ENCODE assay signal across 1 cellular context in genomic region chr2:194128810-194129209, GRCh38.
TF ChIP-seq lines count a peak whose summit lies in the region.

No MANE protein-coding gene starts in this region.

TF ChIP-seq in IMR-90, 13 proteins besides CTCF, POLR2A, EP300 and RAD21:
- no peak for TF ChIP-seq BHLHE40 (IDR thresholded peaks at IDR 0.05; ENCODE audit: low read depth, low read length)
- TF ChIP-seq, protein P1, sequence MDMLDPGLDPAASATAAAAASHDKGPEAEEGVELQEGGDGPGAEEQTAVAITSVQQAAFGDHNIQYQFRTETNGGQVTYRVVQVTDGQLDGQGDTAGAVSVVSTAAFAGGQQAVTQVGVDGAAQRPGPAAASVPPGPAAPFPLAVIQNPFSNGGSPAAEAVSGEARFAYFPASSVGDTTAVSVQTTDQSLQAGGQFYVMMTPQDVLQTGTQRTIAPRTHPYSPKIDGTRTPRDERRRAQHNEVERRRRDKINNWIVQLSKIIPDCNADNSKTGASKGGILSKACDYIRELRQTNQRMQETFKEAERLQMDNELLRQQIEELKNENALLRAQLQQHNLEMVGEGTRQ (IDR thresholded peaks at IDR 0.05; ENCODE audit: low read depth, low read length): no peak
- no peak for TF ChIP-seq MAFK (IDR thresholded peaks at IDR 0.05; ENCODE audit: low read depth, low read length)
- no peak for TF ChIP-seq MXI1 (IDR thresholded peaks at IDR 0.05; ENCODE audit: borderline replicate concordance, low read depth, low read length)
- TF ChIP-seq MAZ (IDR thresholded peaks at IDR 0.05; ENCODE audit: borderline replicate concordance, low read depth, low read length): no peak
- TF ChIP-seq NFE2L2 (IDR thresholded peaks at IDR 0.05; ENCODE audit: low read depth, low read length): no peak
- TF ChIP-seq, protein P2, sequence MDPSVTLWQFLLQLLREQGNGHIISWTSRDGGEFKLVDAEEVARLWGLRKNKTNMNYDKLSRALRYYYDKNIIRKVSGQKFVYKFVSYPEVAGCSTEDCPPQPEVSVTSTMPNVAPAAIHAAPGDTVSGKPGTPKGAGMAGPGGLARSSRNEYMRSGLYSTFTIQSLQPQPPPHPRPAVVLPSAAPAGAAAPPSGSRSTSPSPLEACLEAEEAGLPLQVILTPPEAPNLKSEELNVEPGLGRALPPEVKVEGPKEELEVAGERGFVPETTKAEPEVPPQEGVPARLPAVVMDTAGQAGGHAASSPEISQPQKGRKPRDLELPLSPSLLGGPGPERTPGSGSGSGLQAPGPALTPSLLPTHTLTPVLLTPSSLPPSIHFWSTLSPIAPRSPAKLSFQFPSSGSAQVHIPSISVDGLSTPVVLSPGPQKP (IDR thresholded peaks at IDR 0.05; ENCODE audit: borderline replicate concordance, low read depth, low read length): no peak
- TF ChIP-seq RFX5 (IDR thresholded peaks at IDR 0.05; ENCODE audit: low read depth, low read length): no peak
- no peak for TF ChIP-seq FOS (IDR thresholded peaks at IDR 0.05; ENCODE audit: low read depth, low read length)
- no peak for TF ChIP-seq SMC3 (IDR thresholded peaks at IDR 0.05; ENCODE audit: low read depth, low read length)
- no peak for TF ChIP-seq CEBPB (IDR thresholded peaks at IDR 0.05; ENCODE audit: low read depth, low read length)
- TF ChIP-seq RCOR1 (IDR thresholded peaks at IDR 0.05; ENCODE audit: insufficient replicate concordance, low read length): no peak
- no peak for TF ChIP-seq CHD1 (IDR thresholded peaks at IDR 0.05; ENCODE audit: low read depth, low read length)
